20 cellular contexts compared by ENCODE assay signal in the genomic region with DNA sequence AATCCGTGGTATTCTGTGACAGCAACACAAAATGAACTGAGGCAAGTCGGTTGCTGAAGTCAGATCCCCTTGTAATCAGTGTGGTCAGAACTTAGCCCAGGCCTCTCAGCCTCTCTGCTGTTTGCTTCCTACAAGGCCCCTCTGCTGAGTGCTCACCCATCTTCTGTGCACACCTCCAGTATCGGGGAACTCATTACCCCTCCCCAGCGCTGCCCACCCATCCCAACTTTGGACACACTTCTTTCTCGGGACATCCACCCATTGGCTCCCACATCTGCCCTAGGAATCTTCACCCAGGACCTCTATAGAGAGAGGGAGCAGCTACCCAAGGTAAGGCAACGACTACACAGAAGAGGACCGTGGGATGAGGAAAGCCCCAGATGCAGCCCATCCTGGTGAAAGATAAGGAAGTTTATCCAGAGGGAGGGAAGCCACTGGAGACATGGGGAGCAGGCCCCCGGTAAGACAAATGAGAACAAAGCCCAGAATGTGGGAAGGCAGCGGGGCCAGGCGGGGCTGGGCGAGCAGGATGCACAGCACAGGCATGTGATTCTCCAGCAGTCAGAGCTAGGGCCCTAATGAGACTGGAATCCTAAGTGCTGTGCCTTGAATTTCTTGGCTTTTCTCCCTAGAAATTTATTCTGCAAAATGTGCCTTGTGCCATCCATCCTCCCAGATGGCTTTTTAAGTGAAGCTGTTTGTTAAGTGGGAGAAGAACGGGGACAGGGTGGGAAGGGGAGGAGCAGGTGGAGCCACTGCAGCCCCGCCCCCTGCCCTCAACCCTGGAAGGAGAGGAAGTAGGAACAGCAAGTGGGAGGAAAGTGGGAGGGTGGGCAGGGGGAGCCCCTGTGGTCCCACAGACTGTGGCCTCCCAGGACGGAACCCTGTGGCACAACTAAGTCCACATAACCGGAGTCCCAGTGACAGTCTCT.
"Had no signal": no experiment of that assay in that cellular context is flagged by ENCODE, and none has a peak within 500 bp of the region (broad histone marks: within the 10 kb centered on the region; RNA-seq: fewer than 3 reads in every experiment).

No MANE protein-coding gene starts in this region.

- H3K4me3 Mint-ChIP-seq: activated naive CD4-positive, alpha-beta T cell treated with anti-CD3 and anti-CD28 coated beads for 36 hours; activated naive CD8-positive, alpha-beta T cell treated with anti-CD3 and anti-CD28 coated beads, Interleukin-2, amount 10 ng/mL, durations not matched to agents 7 days and 5 days; activated T-cell treated with anti-CD3 and anti-CD28 coated beads, Interleukin-2, amount 50 U/mL, for 72 hours; naive thymus-derived CD8-positive, alpha-beta T cell; stimulated activated memory B cell treated with anti-CD40 and anti-IgM and Interleukin-4, amounts not matched to agents 10 μg/mL and 1 μg/mL and 100 μg/mL, for 72 hours; type B pancreatic cell had no signal

- H3K9me3 ChIP-seq: breast epithelium, colonic mucosa, pancreas, right lobe of liver, thoracic aorta, vagina had no signal

- H3K4me1 Mint-ChIP-seq: activated naive CD8-positive, alpha-beta T cell treated with anti-CD3 and anti-CD28 coated beads, Interleukin-2, amount 10 ng/mL, durations not matched to agents 7 days and 5 days; naive thymus-derived CD8-positive, alpha-beta T cell; stimulated activated memory B cell treated with anti-CD40 and anti-IgM and Interleukin-4, amounts not matched to agents 10 μg/mL and 1 μg/mL and 100 μg/mL, for 72 hours had no signal

- DNase-seq: activated CD4-positive, alpha-beta T cell treated with anti-CD3 and anti-CD28 coated beads for 4 hours; activated CD4-positive, alpha-beta T cell treated with anti-CD3 and anti-CD28 coated beads, Interleukin-2, amount 50 U/mL, for 48 hours; activated effector memory CD4-positive, alpha-beta T cell treated with Interleukin-2 at 50 U/mL for 16 hours; activated naive CD4-positive, alpha-beta T cell treated with anti-CD3 and anti-CD28 coated beads for 36 hours; activated naive CD8-positive, alpha-beta T cell treated with anti-CD3 and anti-CD28 coated beads, Interleukin-2, amount 10 ng/mL, durations not matched to agents 7 days and 5 days; activated T-cell treated with anti-CD3 and anti-CD28 coated beads, Interleukin-2, amount 50 U/mL, for 72 hours; amniotic stem cell; colonic mucosa; kidney; naive thymus-derived CD8-positive, alpha-beta T cell; right lobe of liver; small intestine; stimulated activated CD4-positive, alpha-beta T cell treated with anti-CD3 and anti-CD28 coated beads, Interleukin-2, amount 100 ng/mL, for 24 hours had no signal

- H3K4me3 ChIP-seq: breast epithelium, colonic mucosa, lung, pancreas, right lobe of liver, thoracic aorta, vagina had no signal

- H3K4me1 ChIP-seq: breast epithelium, colonic mucosa, pancreas, right lobe of liver, vagina had no signal

- H3K27ac ChIP-seq: breast epithelium, colonic mucosa, pancreas, right lobe of liver, thoracic aorta, vagina had no signal

- H3K27me3 ChIP-seq: breast epithelium, colonic mucosa, pancreas, right lobe of liver, vagina had no signal

- H3K36me3 ChIP-seq: breast epithelium, colonic mucosa, pancreas, right lobe of liver, thoracic aorta, vagina had no signal

- H3K36me3 Mint-ChIP-seq: activated naive CD8-positive, alpha-beta T cell treated with anti-CD3 and anti-CD28 coated beads, Interleukin-2, amount 10 ng/mL, durations not matched to agents 7 days and 5 days; stimulated activated memory B cell treated with anti-CD40 and anti-IgM and Interleukin-4, amounts not matched to agents 10 μg/mL and 1 μg/mL and 100 μg/mL, for 72 hours; type B pancreatic cell had no signal

- H3K27ac Mint-ChIP-seq: activated naive CD4-positive, alpha-beta T cell treated with anti-CD3 and anti-CD28 coated beads for 36 hours; activated naive CD8-positive, alpha-beta T cell treated with anti-CD3 and anti-CD28 coated beads, Interleukin-2, amount 10 ng/mL, durations not matched to agents 7 days and 5 days; activated T-cell treated with anti-CD3 and anti-CD28 coated beads, Interleukin-2, amount 50 U/mL, for 72 hours; naive thymus-derived CD8-positive, alpha-beta T cell; stimulated activated memory B cell treated with anti-CD40 and anti-IgM and Interleukin-4, amounts not matched to agents 10 μg/mL and 1 μg/mL and 100 μg/mL, for 72 hours; type B pancreatic cell had no signal

- ATAC-seq: activated T-cell treated with anti-CD3 and anti-CD28 coated beads, Interleukin-2, amount 50 U/mL, for 72 hours; naive thymus-derived CD8-positive, alpha-beta T cell; pancreas; right lobe of liver; stimulated activated memory B cell treated with anti-CD40 and anti-IgM and Interleukin-4, amounts not matched to agents 10 μg/mL and 1 μg/mL and 100 μg/mL, for 72 hours had no signal
